Comparison of ENCODE assay signal across 7 cellular contexts in genomic region chr6:50128420-50129005, GRCh38.
A peak's percentile ranks its signal among the peaks of the same experiment; 100 is the strongest.
DNase-seq lines count a peak whose midpoint lies in the region; ATAC-seq and TF ChIP-seq lines count a peak whose summit lies in the region.

No MANE protein-coding gene starts in this region.

- H3K4me3 ChIP-seq in GM12864 (ENCODE audit: low read depth, low read length) (no peak overlapping the region), osteoblast (ENCODE audit: insufficient read depth, low read length) (no peak overlapping the region)

- H3K27me3 ChIP-seq in osteoblast (ENCODE audit: insufficient read depth, low read length), result no peaks in the 10 kb centered on the region

- DNase-seq in GM12864 (ENCODE audit: low read depth) (no peak), NCI-H1105 treated with DMSO at 0.1 percent for 48 hours (lab: John Stamatoyannopoulos, UW) (peak; percentile 61), cerebellum (ENCODE audit: low spot score) (peak; percentile 1), osteoblast (ENCODE audit: insufficient read length, low spot score, missing footprints) (no peak), SIG-M5 (lab: John Stamatoyannopoulos, UW) (no peak)

- H4K20me1 ChIP-seq in osteoblast (ENCODE audit: insufficient read depth, low read length), result no peaks in the 10 kb centered on the region

- ATAC-seq in HG03039 (IDR thresholded peaks at IDR 0.05; ENCODE audit: unreplicated experiment) (no peak), HG03095 (IDR thresholded peaks at IDR 0.05; ENCODE audit: unreplicated experiment) (no peak)

- no peaks in the 10 kb centered on the region for H3K4me1 ChIP-seq in osteoblast (ENCODE audit: insufficient read depth, low read length)

- no peaks in the 10 kb centered on the region for H3K9me3 ChIP-seq in osteoblast (ENCODE audit: low read depth, low read length)

- H2AFZ ChIP-seq in osteoblast (ENCODE audit: low read length), result no peak overlapping the region

- TF ChIP-seq CTCF in GM12864 (IDR thresholded peaks at IDR 0.05; ENCODE audit: low read depth, low read length, missing control alignments) (peak; percentile 35), osteoblast (IDR thresholded peaks at IDR 0.05; ENCODE audit: extremely low read depth, low read depth, low read length) (peak; percentile 45)

- H3K4me2 ChIP-seq in osteoblast (ENCODE audit: insufficient read depth, low read length), result no peak overlapping the region

- H3K27ac ChIP-seq in osteoblast (ENCODE audit: low read depth, low read length), result no peak overlapping the region

- H3K36me3 ChIP-seq in osteoblast (ENCODE audit: insufficient read depth, low read length), result no peaks in the 10 kb centered on the region

- H3K79me2 ChIP-seq in osteoblast (ENCODE audit: insufficient read depth, low read length), result no peaks in the 10 kb centered on the region

Comparison
In these comparisons a context has a peak if more than half of its experiments do, and no peak if none do; other contexts are left out.
1. DNase-seq: peak in NCI-H1105 treated with DMSO at 0.1 percent for 48 hours (single experiment) and cerebellum (single experiment); none in GM12864 (single experiment), osteoblast (single experiment) and SIG-M5 (single experiment).